In genomic region chr4:20262221-20262620, GRCh38 we compare ENCODE assay signal across 7 cellular contexts. TPM values are rescaled to one million over a fixed set of nuclear protein-coding genes. Genes with fewer than 3 reads are reported as not detected.
"Had no signal": no experiment of that assay in that cellular context is flagged by ENCODE, and none has a peak within 500 bp of the region (broad histone marks: within the 10 kb centered on the region; RNA-seq: fewer than 3 reads in every experiment).

No MANE protein-coding gene starts in this region.

- H3K27ac Mint-ChIP-seq: H9 had no signal

- H3K4me3 Mint-ChIP-seq: H9 had no signal

- H3K27ac ChIP-seq: GM23248 had no signal

- H3K9me3 Mint-ChIP-seq: H9 had no signal

- DNase-seq: GM23248, GOT3, H9, HCEC 1CT, IMR-90 had no signal

- H3K9ac ChIP-seq: GM23248 had no signal

- H2AFZ ChIP-seq: GM23248 had no signal

- H3K4me3 ChIP-seq: GM23248, K562 had no signal

- ATAC-seq: K562 had no signal

RNA-seq across cellular contexts. Expression of gene SLIT2, which starts 10.5 kb away (rescaled TPM):
- total RNA-seq: HT-29 had no signal
